ENCODE assay signal across 11 cellular contexts in genomic region chr3:179921500-179921899, GRCh38.
DNase-seq lines count a peak whose midpoint lies in the region; ATAC-seq and TF ChIP-seq lines count a peak whose summit lies in the region.
"Had no signal": no experiment of that assay in that cellular context is flagged by ENCODE, and none has a peak within 500 bp of the region (broad histone marks: within the 10 kb centered on the region; RNA-seq: fewer than 3 reads in every experiment).

No MANE protein-coding gene starts in this region.

- DNase-seq in glutamatergic neuron (no peak), GM19240 (ENCODE audit: insufficient read length, low spot score) (no peak), NCI-H2107 treated with DMSO at 0.1 percent for 48 hours (lab: John Stamatoyannopoulos, UW; ENCODE audit: unreplicated experiment) (no peak)
- DNase-seq in activated CD8-positive, alpha-beta T cell treated with anti-CD3 and anti-CD28 coated beads for 36 hours: no peak
- no peak for DNase-seq in stimulated activated CD4-positive, alpha-beta T cell treated with anti-CD3 and anti-CD28 coated beads, Interleukin-4, amount 100 ng/mL, for 1 hour
- DNase-seq: GDM1, immature natural killer cell had no signal

- CTCF ChIA-PET in activated CD8-positive, alpha-beta T cell treated with anti-CD3 and anti-CD28 coated beads for 36 hours (lab: Charles Lee): interaction anchor here (2.9 kb wide), 1 partner anchor 8 kb away, joined by 11 read pairs; no protein-coding TSS in a partner anchor

- no peak for TF ChIP-seq CTCF in glutamatergic neuron (IDR thresholded peaks at IDR 0.05; ENCODE audit: partially characterized antibody, unreplicated experiment)
- TF ChIP-seq CTCF in activated CD8-positive, alpha-beta T cell treated with anti-CD3 and anti-CD28 coated beads for 36 hours (IDR thresholded peaks at IDR 0.05): no peak

- peaks cover 28% of the 10 kb centered on the region for H3K4me1 Mint-ChIP-seq in glutamatergic neuron (ENCODE audit: low read depth, unreplicated experiment)
- H3K4me1 Mint-ChIP-seq in activated CD8-positive, alpha-beta T cell treated with anti-CD3 and anti-CD28 coated beads for 36 hours (ENCODE audit: low read depth): no peaks in the 10 kb centered on the region
- H3K4me1 Mint-ChIP-seq: immature natural killer cell had no signal

- H3K27me3 Mint-ChIP-seq in glutamatergic neuron (ENCODE audit: unreplicated experiment): no peaks in the 10 kb centered on the region
- H3K27me3 Mint-ChIP-seq in activated CD8-positive, alpha-beta T cell treated with anti-CD3 and anti-CD28 coated beads for 36 hours: peaks cover 2% of the 10 kb centered on the region

- peaks cover 2% of the 10 kb centered on the region for H3K9me3 Mint-ChIP-seq in glutamatergic neuron (ENCODE audit: unreplicated experiment)
- H3K9me3 Mint-ChIP-seq in activated CD8-positive, alpha-beta T cell treated with anti-CD3 and anti-CD28 coated beads for 36 hours: no peaks in the 10 kb centered on the region

- intact Hi-C loops in activated CD8-positive, alpha-beta T cell treated with anti-CD3 and anti-CD28 coated beads for 36 hours (cut with micrococcal nuclease): loop anchor here (10.0 kb wide), 1 partner anchor 673 kb away; no protein-coding TSS in a partner anchor

- ATAC-seq in GM18867 (IDR thresholded peaks at IDR 0.05; ENCODE audit: unreplicated experiment): peak; percentile 98
- peak; percentile 99 for ATAC-seq in GM21526 (IDR thresholded peaks at IDR 0.05; ENCODE audit: low FRiP score, unreplicated experiment)
- ATAC-seq in HG03139 (IDR thresholded peaks at IDR 0.05; ENCODE audit: unreplicated experiment): peak; percentile 86
- ATAC-seq in activated CD8-positive, alpha-beta T cell treated with anti-CD3 and anti-CD28 coated beads for 36 hours: no peak

- no peak overlapping the region for H3K4me3 Mint-ChIP-seq in glutamatergic neuron (ENCODE audit: unreplicated experiment)
- no peak overlapping the region for H3K4me3 Mint-ChIP-seq in activated CD8-positive, alpha-beta T cell treated with anti-CD3 and anti-CD28 coated beads for 36 hours
- H3K4me3 Mint-ChIP-seq: activated naive CD8-positive, alpha-beta T cell; immature natural killer cell had no signal

- POLR2A ChIA-PET in activated CD8-positive, alpha-beta T cell treated with anti-CD3 and anti-CD28 coated beads for 36 hours (lab: Charles Lee): no interaction called here

- H3K36me3 Mint-ChIP-seq in glutamatergic neuron (ENCODE audit: unreplicated experiment): no peaks in the 10 kb centered on the region
- H3K36me3 Mint-ChIP-seq in activated CD8-positive, alpha-beta T cell treated with anti-CD3 and anti-CD28 coated beads for 36 hours (ENCODE audit: low read depth): no peaks in the 10 kb centered on the region
- H3K36me3 Mint-ChIP-seq: activated naive CD8-positive, alpha-beta T cell; immature natural killer cell had no signal

- peak overlapping the region; percentile 30 for H3K27ac Mint-ChIP-seq in glutamatergic neuron (ENCODE audit: unreplicated experiment)
- no peak overlapping the region for H3K27ac Mint-ChIP-seq in activated CD8-positive, alpha-beta T cell treated with anti-CD3 and anti-CD28 coated beads for 36 hours
- H3K27ac Mint-ChIP-seq: activated naive CD8-positive, alpha-beta T cell; immature natural killer cell had no signal
